In the genomic region with DNA sequence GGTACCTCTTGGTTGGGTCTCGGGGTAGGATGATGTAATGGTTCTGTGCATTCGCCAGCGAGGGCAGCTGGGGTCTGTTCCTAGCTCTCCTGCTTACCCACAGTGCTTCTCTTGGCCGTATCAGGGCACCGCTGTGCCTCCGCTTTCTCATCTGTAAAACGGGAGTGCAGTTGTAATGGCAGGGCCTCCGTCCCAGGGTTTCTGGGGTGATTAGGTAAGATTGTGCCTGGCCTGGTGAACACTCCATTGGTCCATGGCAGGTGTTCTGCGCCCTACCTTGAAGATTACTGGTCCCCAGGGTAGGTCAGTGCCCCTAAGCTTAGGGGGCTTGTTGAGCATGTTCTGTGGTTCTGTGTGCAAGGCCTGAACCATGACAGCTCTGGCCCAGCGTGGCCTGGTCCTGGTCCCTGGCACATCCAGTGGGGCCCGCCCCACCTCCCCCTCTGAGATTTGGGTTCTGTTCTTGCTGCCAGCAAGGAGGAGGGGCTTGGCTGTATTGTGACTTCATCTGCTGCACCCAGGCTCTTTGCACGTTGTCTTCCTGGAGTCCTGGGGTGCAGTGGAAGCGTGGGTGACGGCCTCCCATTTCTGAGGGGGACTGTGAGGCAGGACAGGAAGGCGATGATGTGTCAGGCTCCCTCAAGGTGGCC, we compare ENCODE assay signal across 16 cellular contexts. TPM values are rescaled to one million over a fixed set of nuclear protein-coding genes. Genes with fewer than 3 reads are reported as not detected.
DNase-seq lines count a peak whose midpoint lies in the region; ATAC-seq, FAIRE-seq and TF ChIP-seq lines count a peak whose summit lies in the region.
"Had no signal": no experiment of that assay in that cellular context is flagged by ENCODE, and none has a peak within 500 bp of the region (broad histone marks: within the 10 kb centered on the region; RNA-seq: fewer than 3 reads in every experiment).

No MANE protein-coding gene starts in this region.

- peaks cover 74% of the 10 kb centered on the region for H3K79me2 ChIP-seq in astrocyte (ENCODE audit: insufficient read depth, low read length)

- H3K4me3 Mint-ChIP-seq in astrocyte (ENCODE audit: unreplicated experiment), result peak overlapping the region; percentile 31
- H3K4me3 Mint-ChIP-seq in mesothelial cell of epicardium, result peak overlapping the region; percentile 16
- no peak overlapping the region for H3K4me3 Mint-ChIP-seq in T-helper 17 cell
- H3K4me3 Mint-ChIP-seq: activated naive CD4-positive, alpha-beta T cell treated with anti-CD3 and anti-CD28 coated beads, Interleukin-2, amount 50 U/mL, for 24 hours; HFFc6 had no signal

- H4K20me1 ChIP-seq in BLaER1 (no peaks in the 10 kb centered on the region), astrocyte (ENCODE audit: insufficient read depth, low read length) (peaks cover 10% of the 10 kb centered on the region)

- H3K9ac ChIP-seq in BLaER1, result no peak overlapping the region
- H3K9ac ChIP-seq in astrocyte (ENCODE audit: low read length), result no peak overlapping the region

- peak overlapping the region; percentile 66; the same call in 1 of the 2 replicates for H3K27ac ChIP-seq in BLaER1
- no peak overlapping the region for H3K27ac ChIP-seq in astrocyte (ENCODE audit: low read depth, low read length)

- no peaks in the 10 kb centered on the region for H3K9me3 ChIP-seq in BLaER1
- no peaks in the 10 kb centered on the region for H3K9me3 ChIP-seq in astrocyte (ENCODE audit: insufficient read depth, low read depth, low read length)
- H3K9me3 ChIP-seq in T-helper 17 cell (ENCODE audit: control insufficient read depth, low read length, poor library complexity, severe bottlenecking), result no peaks in the 10 kb centered on the region

- no peak for TF ChIP-seq CTCF in astrocyte (IDR thresholded peaks at IDR 0.05; ENCODE audit: insufficient read depth, low read depth, low read length)
- TF ChIP-seq CTCF in mesothelial cell of epicardium (IDR thresholded peaks at IDR 0.05; ENCODE audit: unreplicated experiment), result no peak

- peaks cover 31% of the 10 kb centered on the region for H3K27me3 ChIP-seq in BLaER1
- no peaks in the 10 kb centered on the region for H3K27me3 ChIP-seq in astrocyte (ENCODE audit: insufficient read depth, low read length)

- H3K36me3 Mint-ChIP-seq in astrocyte (ENCODE audit: low read depth, unreplicated experiment), result peaks cover 4% of the 10 kb centered on the region
- no peaks in the 10 kb centered on the region for H3K36me3 Mint-ChIP-seq in mesothelial cell of epicardium
- no peaks in the 10 kb centered on the region for H3K36me3 Mint-ChIP-seq in T-helper 17 cell (ENCODE audit: low read depth)
- H3K36me3 Mint-ChIP-seq: activated naive CD4-positive, alpha-beta T cell treated with anti-CD3 and anti-CD28 coated beads, Interleukin-2, amount 50 U/mL, for 24 hours had no signal

- FAIRE-seq in astrocyte (lab: Jason Lieb, UNC), result no peak
- FAIRE-seq: keratinocyte, TTC549 had no signal

- H3K9me3 Mint-ChIP-seq in astrocyte (ENCODE audit: unreplicated experiment), result no peaks in the 10 kb centered on the region
- H3K9me3 Mint-ChIP-seq in mesothelial cell of epicardium, result no peaks in the 10 kb centered on the region
- H3K9me3 Mint-ChIP-seq: activated naive CD4-positive, alpha-beta T cell treated with anti-CD3 and anti-CD28 coated beads, Interleukin-2, amount 50 U/mL, for 24 hours; HFFc6 had no signal

- H3K27me3 Mint-ChIP-seq in astrocyte (ENCODE audit: low read depth, unreplicated experiment), result no peaks in the 10 kb centered on the region
- no peaks in the 10 kb centered on the region for H3K27me3 Mint-ChIP-seq in mesothelial cell of epicardium (ENCODE audit: low read depth)
- H3K27me3 Mint-ChIP-seq in T-helper 17 cell, result peaks cover 4% of the 10 kb centered on the region

- H3K36me3 ChIP-seq in BLaER1 (no peaks in the 10 kb centered on the region), astrocyte (ENCODE audit: insufficient read depth, low read length) (no peaks in the 10 kb centered on the region)

- no peak overlapping the region for H2AFZ ChIP-seq in astrocyte (ENCODE audit: low read depth, low read length)

- DNase-seq in astrocyte (ENCODE audit: low read depth) (no peak), mesothelial cell of epicardium (ENCODE audit: low spot score in 2 of 2, unreplicated experiment in 2 of 2) (no peak), T-helper 17 cell (no peak)
- DNase-seq: cortex of kidney; DND-41; foreskin fibroblast; HFFc6; NCI-H82; SIG-M5; stimulated activated CD4-positive, alpha-beta T cell treated with anti-CD3 and anti-CD28 coated beads, Interleukin-15, amount 100 ng/mL, for 24 hours had no signal

- ATAC-seq in T-helper 17 cell (no peak), GM21717 (IDR thresholded peaks at IDR 0.05; ENCODE audit: unreplicated experiment) (no peak), HG02981 (IDR thresholded peaks at IDR 0.05; ENCODE audit: unreplicated experiment) (no peak)

- H3K4me1 ChIP-seq in BLaER1 (peaks cover 32% of the 10 kb centered on the region), astrocyte (ENCODE audit: insufficient read depth, low read length) (peaks cover 54% of the 10 kb centered on the region)

- H3K4me3 ChIP-seq in BLaER1 (no peak overlapping the region), astrocyte (ENCODE audit: insufficient read depth, low read depth, low read length) (no peak overlapping the region)

- H3K4me1 Mint-ChIP-seq in astrocyte (ENCODE audit: low read depth, unreplicated experiment), result peaks cover 24% of the 10 kb centered on the region
- H3K4me1 Mint-ChIP-seq in mesothelial cell of epicardium, result peaks cover 78% of the 10 kb centered on the region
- H3K4me1 Mint-ChIP-seq in T-helper 17 cell, result peaks cover 10% of the 10 kb centered on the region

- H3K27ac Mint-ChIP-seq in astrocyte (ENCODE audit: unreplicated experiment) (no peak overlapping the region), mesothelial cell of epicardium (peak overlapping the region; percentile 98), T-helper 17 cell (no peak overlapping the region)
- H3K27ac Mint-ChIP-seq: activated naive CD4-positive, alpha-beta T cell treated with anti-CD3 and anti-CD28 coated beads, Interleukin-2, amount 50 U/mL, for 24 hours had no signal

- H3K4me2 ChIP-seq in BLaER1 (peak overlapping the region; percentile 85), astrocyte (ENCODE audit: low read length) (peak overlapping the region; percentile 68)

RNA-seq across cellular contexts. Expression of a gene that starts 4.9 kb away (rescaled TPM):
- 39.5 and 53.9 TPM in 2 replicates for total RNA-seq in astrocyte
- total RNA-seq in mesothelial cell of epicardium, result 401 to 436 TPM (median 428 TPM) in 3 replicates
- 1 to 10 TPM in 1 of 2 donors, under 1 TPM in 1; 0.47 to 1.5 TPM for total RNA-seq in T-helper 17 cell

RNA-seq across cellular contexts. Expression of a gene that starts 35.1 kb away (rescaled TPM):
- total RNA-seq in astrocyte, result 97.8 and 98.6 TPM in 2 replicates
- 139 to 154 TPM (median 148 TPM) in 3 replicates for total RNA-seq in mesothelial cell of epicardium
- 10 to 100 TPM; 68.4 to 77.6 TPM for total RNA-seq in T-helper 17 cell

RNA-seq across cellular contexts. Expression of a gene that starts 35.4 kb away (rescaled TPM):
- 13.6 and 13.8 TPM in 2 replicates for total RNA-seq in astrocyte
- 19.5 to 20.9 TPM (median 20.3 TPM) in 3 replicates for total RNA-seq in mesothelial cell of epicardium
- 10 to 100 TPM in 1 of 2 donors, 1 to 10 TPM in 1; 9.7 to 13.0 TPM for total RNA-seq in T-helper 17 cell

RNA-seq across cellular contexts. Expression of a gene that starts 59.5 kb away (rescaled TPM):
- total RNA-seq in astrocyte, result 56.7 and 74.6 TPM in 2 replicates
- total RNA-seq in mesothelial cell of epicardium, result 108 to 115 TPM (median 108 TPM) in 3 replicates
- 1 to 10 TPM; 1.2 to 4.6 TPM for total RNA-seq in T-helper 17 cell

Comparison
In these comparisons a context has a peak if more than half of its experiments do, and no peak if none do; other contexts are left out.
1. RNA of a gene that starts 4.9 kb away (total RNA-seq): 401 to 436 TPM in mesothelial cell of epicardium and 39.5 to 53.9 TPM in astrocyte; 0.47 to 1.5 TPM in T-helper 17 cell; every median in the first group is over 10 times any median in the second.